8 cellular contexts compared by ENCODE assay signal in genomic region chr1:22704440-22705067, GRCh38. TPM values are rescaled to one million over a fixed set of nuclear protein-coding genes. Genes with fewer than 3 reads are reported as not detected.
DNase-seq lines count a peak whose midpoint lies in the region; ATAC-seq and TF ChIP-seq lines count a peak whose summit lies in the region.

No MANE protein-coding gene starts in this region.

- WGBS in liver, result 72% methylated on average over 2 of the region's 2 CpGs

- no peaks in the 10 kb centered on the region for H3K36me3 Mint-ChIP-seq in CD8-positive, alpha-beta memory T cell
- no peaks in the 10 kb centered on the region for H3K36me3 Mint-ChIP-seq in HFFc6 (ENCODE audit: low read depth)
- H3K36me3 Mint-ChIP-seq in activated CD4-positive, alpha-beta T cell treated with anti-CD3 and anti-CD28 coated beads, Interleukin-2, amount 10 ng/mL, durations not matched to agents 24 days and 14 days (ENCODE audit: low read depth), result no peaks in the 10 kb centered on the region

- no peak for ATAC-seq in GM21360 (IDR thresholded peaks at IDR 0.05; ENCODE audit: unreplicated experiment)

- no peaks in the 10 kb centered on the region for H3K9me3 ChIP-seq in CD8-positive, alpha-beta memory T cell (ENCODE audit: low read length)
- H3K9me3 ChIP-seq in liver (ENCODE audit: control insufficient read depth in 4 of 4, low read length in 3 of 4), result no peaks in the 10 kb centered on the region

- H3K36me3 ChIP-seq in CD8-positive, alpha-beta memory T cell (ENCODE audit: insufficient read depth, low read length), result no peaks in the 10 kb centered on the region
- H3K36me3 ChIP-seq in liver (ENCODE audit: control insufficient read depth in 4 of 4, insufficient read depth in 3 of 4, low read depth in 1 of 4, low read length in 3 of 4), result no peaks in the 10 kb centered on the region

- peak; percentile 93 to 94 for TF ChIP-seq RAD21 in liver (IDR thresholded peaks at IDR 0.05)

- CTCF ChIA-PET in CD8-positive, alpha-beta memory T cell (lab: Charles Lee), result interaction anchor here (0.6 to 2.0 kb wide), 7 partner anchors 8 to 160 kb away, joined by 3 to 16 read pairs (median 3); no protein-coding TSS in a partner anchor

- peak; percentile 29 to 70 (median 46) for DNase-seq in CD8-positive, alpha-beta memory T cell
- peak; percentile 83 for DNase-seq in HFFc6
- DNase-seq in NCI-H460 (ENCODE audit: extremely low read depth, low read depth), result peak; percentile 76
- DNase-seq in activated CD4-positive, alpha-beta T cell treated with anti-CD3 and anti-CD28 coated beads, Interleukin-2, amount 10 ng/mL, durations not matched to agents 24 days and 14 days, result peak; percentile 90
- DNase-seq in coronary artery (ENCODE audit: low spot score), result peak; percentile 84
- peak; percentile 68 to 77 for DNase-seq in stimulated activated CD4-positive, alpha-beta T cell treated with anti-CD3 and anti-CD28 coated beads, Interleukin-4, amount 100 ng/mL, for 4 hours

- H3K27ac ChIP-seq in CD8-positive, alpha-beta memory T cell (ENCODE audit: low read depth, low read length), result no peak overlapping the region
- H3K27ac ChIP-seq in coronary artery (no peak overlapping the region), liver (ENCODE audit: low read depth in 1 of 2, low read length in 2 of 2) (no peak overlapping the region)

- intact Hi-C loops in activated CD4-positive, alpha-beta T cell treated with anti-CD3 and anti-CD28 coated beads, Interleukin-2, amount 10 ng/mL, durations not matched to agents 24 days and 14 days (cut with micrococcal nuclease), result loop anchor here (2.0 kb wide), 3 partner anchors 184 to 260 kb away; no protein-coding TSS in a partner anchor

- POLR2A ChIA-PET in CD8-positive, alpha-beta memory T cell (lab: Charles Lee), result no interaction called here

- H3K4me3 ChIP-seq in CD8-positive, alpha-beta memory T cell (ENCODE audit: low read length), result no peak overlapping the region
- no peak overlapping the region for H3K4me3 ChIP-seq in coronary artery
- no peak overlapping the region for H3K4me3 ChIP-seq in liver (ENCODE audit: low read depth in 1 of 3, low read length in 3 of 3)

- peaks cover 5% of the 10 kb centered on the region for H3K27me3 ChIP-seq in CD8-positive, alpha-beta memory T cell (ENCODE audit: insufficient read depth, low read length, poor library complexity, severe bottlenecking)
- peaks cover 0 to 2% (median 0%) of the 10 kb centered on the region in 4 donors for H3K27me3 ChIP-seq in liver (ENCODE audit: control insufficient read depth in 4 of 4, insufficient read depth in 4 of 4, low read length in 3 of 4)

- TF ChIP-seq CTCF in HFFc6 (IDR thresholded peaks at IDR 0.05), result peak; percentile 95
- peak; percentile 76 for TF ChIP-seq CTCF in coronary artery (IDR thresholded peaks at IDR 0.05)
- TF ChIP-seq CTCF in liver (IDR thresholded peaks at IDR 0.05; ENCODE audit: low read depth, low read length, missing input control), result peak; percentile 90

- no peaks in the 10 kb centered on the region for H3K4me1 ChIP-seq in CD8-positive, alpha-beta memory T cell (ENCODE audit: insufficient read depth, low read length)
- H3K4me1 ChIP-seq in liver (ENCODE audit: control insufficient read depth in 4 of 4, insufficient read depth in 4 of 4, low read length in 3 of 4), result no peaks in the 10 kb centered on the region

- no peaks in the 10 kb centered on the region for H3K4me1 Mint-ChIP-seq in CD8-positive, alpha-beta memory T cell
- H3K4me1 Mint-ChIP-seq in HFFc6 (ENCODE audit: low read depth), result peaks cover 15% of the 10 kb centered on the region
- H3K4me1 Mint-ChIP-seq in activated CD4-positive, alpha-beta T cell treated with anti-CD3 and anti-CD28 coated beads, Interleukin-2, amount 10 ng/mL, durations not matched to agents 24 days and 14 days, result no peaks in the 10 kb centered on the region

- H3K9me3 Mint-ChIP-seq in CD8-positive, alpha-beta memory T cell, result no peaks in the 10 kb centered on the region
- H3K9me3 Mint-ChIP-seq in HFFc6, result no peaks in the 10 kb centered on the region
- no peaks in the 10 kb centered on the region for H3K9me3 Mint-ChIP-seq in activated CD4-positive, alpha-beta T cell treated with anti-CD3 and anti-CD28 coated beads, Interleukin-2, amount 10 ng/mL, durations not matched to agents 24 days and 14 days

- no peak overlapping the region for H3K9ac ChIP-seq in liver (ENCODE audit: low read depth in 1 of 2, low read length in 2 of 2)

- H3K27me3 Mint-ChIP-seq in CD8-positive, alpha-beta memory T cell, result peaks cover 20 to 48% of the 10 kb centered on the region in 2 donors
- H3K27me3 Mint-ChIP-seq in HFFc6 (ENCODE audit: insufficient read depth), result no peaks in the 10 kb centered on the region; the same call in none of the 2 replicates
- peaks cover 25% of the 10 kb centered on the region for H3K27me3 Mint-ChIP-seq in activated CD4-positive, alpha-beta T cell treated with anti-CD3 and anti-CD28 coated beads, Interleukin-2, amount 10 ng/mL, durations not matched to agents 24 days and 14 days

- H3K4me3 Mint-ChIP-seq in CD8-positive, alpha-beta memory T cell, result no peak overlapping the region
- H3K4me3 Mint-ChIP-seq in HFFc6, result no peak overlapping the region
- H3K4me3 Mint-ChIP-seq in activated CD4-positive, alpha-beta T cell treated with anti-CD3 and anti-CD28 coated beads, Interleukin-2, amount 10 ng/mL, durations not matched to agents 24 days and 14 days, result no peak overlapping the region

- H3K27ac Mint-ChIP-seq in CD8-positive, alpha-beta memory T cell, result peak overlapping the region in 1 of 8 donors; percentile 43
- no peak overlapping the region for H3K27ac Mint-ChIP-seq in HFFc6
- no peak overlapping the region for H3K27ac Mint-ChIP-seq in activated CD4-positive, alpha-beta T cell treated with anti-CD3 and anti-CD28 coated beads, Interleukin-2, amount 10 ng/mL, durations not matched to agents 24 days and 14 days

TF ChIP-seq in liver, 16 proteins besides CTCF, POLR2A, EP300 and RAD21 (continues in another document):
- TF ChIP-seq RXRA (IDR thresholded peaks at IDR 0.05) (no peak), REST (IDR thresholded peaks at IDR 0.05) (no peak), EGR1 (IDR thresholded peaks at IDR 0.05; ENCODE audit: low read depth in 2 of 2) (no peak), JUND (IDR thresholded peaks at IDR 0.05) (no peak), HNF4A (conservative IDR thresholded peaks at IDR 0.05) (no peak), SP1 (IDR thresholded peaks at IDR 0.05) (no peak), GABPA (IDR thresholded peaks at IDR 0.05 in 1 of 2, conservative IDR thresholded peaks at IDR 0.05 in 1 of 2) (no peak), HNF4G (IDR thresholded peaks at IDR 0.05) (no peak), ATF3 (IDR thresholded peaks at IDR 0.05) (no peak), MAX (IDR thresholded peaks at IDR 0.05) (no peak)

RNA-seq across cellular contexts. Expression of gene EPHB2, which starts 6.1 kb away (rescaled TPM):
- total RNA-seq in CD8-positive, alpha-beta memory T cell, result under 1 TPM; 0.22 to 0.33 TPM
- not detected for polyA plus RNA-seq in CD8-positive, alpha-beta memory T cell
- total RNA-seq in HFFc6 (2021; fragmentation: NEBNext Ultra II Directional; extraction: Animal tissue kit (Norgen Biotek cat#: 25700)), result 10 to 100 TPM; 13.1 to 36.4 (median 30.9) TPM
- 0.20 and 0.23 TPM in 2 replicates for total RNA-seq in NCI-H460 (2014; rRNA removed; shearing (Covaris generic))
- polyA plus RNA-seq in NCI-H460 (2014; cell fraction: nucleus; rRNA removed), result not detected in 2 replicates
- total RNA-seq in activated CD4-positive, alpha-beta T cell treated with anti-CD3 and anti-CD28 coated beads, Interleukin-2, amount 10 ng/mL, durations not matched to agents 24 days and 14 days, result not detected in 2 replicates
- total RNA-seq in liver, result 1 to 10 TPM in 1 of 2 donors, under 1 TPM in 1; 0.47 to 1.0 TPM
- polyA plus RNA-seq in liver, result under 1 TPM; 0.07 to 0.29 TPM

RNA-seq across cellular contexts. Expression of gene C1QB, which starts 51.5 kb away (rescaled TPM):
- total RNA-seq in CD8-positive, alpha-beta memory T cell, result under 1 TPM; 0.20 to 0.53 TPM
- not detected for polyA plus RNA-seq in CD8-positive, alpha-beta memory T cell
- not detected for total RNA-seq in HFFc6 (2021; fragmentation: NEBNext Ultra II Directional; extraction: Animal tissue kit (Norgen Biotek cat#: 25700))
- total RNA-seq in NCI-H460 (2014; rRNA removed; shearing (Covaris generic)), result not detected in 2 replicates
- polyA plus RNA-seq in NCI-H460 (2014; cell fraction: nucleus; rRNA removed), result not detected in 2 replicates
- not detected in 2 replicates for total RNA-seq in activated CD4-positive, alpha-beta T cell treated with anti-CD3 and anti-CD28 coated beads, Interleukin-2, amount 10 ng/mL, durations not matched to agents 24 days and 14 days
- total RNA-seq in liver, result 100 to 1,000 TPM; 112 to 174 TPM
- polyA plus RNA-seq in liver, result 100 to 1,000 TPM in 1 of 2 donors, 10 to 100 TPM in 1; 93.9 to 335 TPM

Comparison
In these comparisons a context has a peak if more than half of its experiments do, and no peak if none do; other contexts are left out.
1. RNA of gene EPHB2, which starts 6.1 kb away (total RNA-seq): 13.1 to 36.4 TPM in HFFc6; 0.47 to 1.0 TPM in liver, 0.22 to 0.33 TPM in CD8-positive, alpha-beta memory T cell, 0.20 to 0.23 TPM in NCI-H460 and not detected in activated CD4-positive, alpha-beta T cell treated with anti-CD3 and anti-CD28 coated beads, Interleukin-2, amount 10 ng/mL, durations not matched to agents 24 days and 14 days; every median in the first group is over 4 times any median in the second.
2. RNA of gene C1QB, which starts 51.5 kb away (total RNA-seq): 112 to 174 TPM in liver; 0.20 to 0.53 TPM in CD8-positive, alpha-beta memory T cell, not detected in HFFc6, not detected in NCI-H460 and not detected in activated CD4-positive, alpha-beta T cell treated with anti-CD3 and anti-CD28 coated beads, Interleukin-2, amount 10 ng/mL, durations not matched to agents 24 days and 14 days; every median in the first group is over 10 times any median in the second.
3. Peak in every context shown above with its lines, with median percentiles within 50 percentile points of each other: DNase-seq and CTCF ChIP-seq.